In genomic region chr9:36192196-36192595, GRCh38 we compare ENCODE assay signal across 8 cellular contexts. TPM values are rescaled to one million over a fixed set of nuclear protein-coding genes. Genes with fewer than 3 reads are reported as not detected.
DNase-seq lines count a peak whose midpoint lies in the region; ATAC-seq and TF ChIP-seq lines count a peak whose summit lies in the region.

No MANE protein-coding gene starts in this region.

- ATAC-seq in CD4-positive, CD25-positive, alpha-beta regulatory T cell (ENCODE audit: low read depth in 2 of 2), result no peak
- no peak for ATAC-seq in HG03457 (IDR thresholded peaks at IDR 0.05; ENCODE audit: unreplicated experiment)
- no peak for ATAC-seq in GM21423 (IDR thresholded peaks at IDR 0.05; ENCODE audit: unreplicated experiment)

- H3K36me3 ChIP-seq in CD4-positive, CD25-positive, alpha-beta regulatory T cell (ENCODE audit: control insufficient read depth, insufficient read depth, low read length), result peaks cover 9% of the 10 kb centered on the region
- H3K36me3 ChIP-seq in colonic mucosa, result no peaks in the 10 kb centered on the region

- H3K4me3 ChIP-seq in CD4-positive, CD25-positive, alpha-beta regulatory T cell (ENCODE audit: low read depth, low read length), result peak overlapping the region; percentile 93
- H3K4me3 ChIP-seq in colonic mucosa, result peak overlapping the region; percentile 97

- intact Hi-C loops in colonic mucosa (cut with DNase I), result no loop called here

- no peak overlapping the region for H3K27ac ChIP-seq in CD4-positive, CD25-positive, alpha-beta regulatory T cell (ENCODE audit: insufficient read depth, low read length, poor library complexity, severe bottlenecking)
- H3K27ac ChIP-seq in colonic mucosa, result no peak overlapping the region

- peaks cover 47% of the 10 kb centered on the region for H3K4me1 ChIP-seq in CD4-positive, CD25-positive, alpha-beta regulatory T cell (ENCODE audit: control insufficient read depth, insufficient read depth, low read length, poor library complexity, severe bottlenecking)
- peaks cover 19% of the 10 kb centered on the region for H3K4me1 ChIP-seq in colonic mucosa

- peak overlapping the region; percentile 65 to 90 (median 88) for H3K27ac Mint-ChIP-seq in CD4-positive, CD25-positive, alpha-beta regulatory T cell
- peak overlapping the region; percentile 64 to 92 (median 91) for H3K27ac Mint-ChIP-seq in nephron

- peaks cover 22 to 62% (median 52%) of the 10 kb centered on the region in 4 donors for H3K4me1 Mint-ChIP-seq in CD4-positive, CD25-positive, alpha-beta regulatory T cell
- peaks cover 42% of the 10 kb centered on the region for H3K4me1 Mint-ChIP-seq in nephron

- TF ChIP-seq CTCF in colonic mucosa (IDR thresholded peaks at IDR 0.05) (no peak), nephron (IDR thresholded peaks at IDR 0.05; ENCODE audit: unreplicated experiment in 3 of 3) (no peak), GM10266 (IDR thresholded peaks at IDR 0.05; ENCODE audit: control insufficient read depth, insufficient read depth, low read depth, missing control alignments) (no peak)

- H3K27me3 ChIP-seq in CD4-positive, CD25-positive, alpha-beta regulatory T cell (ENCODE audit: control insufficient read depth, insufficient read depth, low read length), result no peaks in the 10 kb centered on the region
- H3K27me3 ChIP-seq in colonic mucosa, result no peaks in the 10 kb centered on the region

- H3K9ac ChIP-seq in colonic mucosa (ENCODE audit: low read depth in 2 of 2, low read length in 2 of 2), result peak overlapping the region; percentile 86 to 93

- H3K36me3 Mint-ChIP-seq in CD4-positive, CD25-positive, alpha-beta regulatory T cell, result peaks cover 10% of the 10 kb centered on the region
- peaks cover 19% of the 10 kb centered on the region for H3K36me3 Mint-ChIP-seq in nephron (ENCODE audit: low read depth)

- H3K9me3 Mint-ChIP-seq in CD4-positive, CD25-positive, alpha-beta regulatory T cell, result no peaks in the 10 kb centered on the region
- H3K9me3 Mint-ChIP-seq in nephron, result no peaks in the 10 kb centered on the region

- H3K9me3 ChIP-seq in CD4-positive, CD25-positive, alpha-beta regulatory T cell (ENCODE audit: control insufficient read depth in 2 of 2, low read length in 2 of 2), result no peaks in the 10 kb centered on the region
- H3K9me3 ChIP-seq in colonic mucosa, result no peaks in the 10 kb centered on the region

- H3K27me3 Mint-ChIP-seq in CD4-positive, CD25-positive, alpha-beta regulatory T cell, result peaks cover 15% of the 10 kb centered on the region
- H3K27me3 Mint-ChIP-seq in nephron (ENCODE audit: low read depth), result no peaks in the 10 kb centered on the region

- no peak for DNase-seq in CD4-positive, CD25-positive, alpha-beta regulatory T cell
- DNase-seq in NAMALWA (ENCODE audit: low spot score) (peak; percentile 21), colonic mucosa (no peak), GM10266 (ENCODE audit: extremely low spot score) (no peak), NCI-H1105 (lab: John Stamatoyannopoulos, UW) (no peak)

- peak overlapping the region; percentile 95 to 98 (median 96) for H3K4me3 Mint-ChIP-seq in CD4-positive, CD25-positive, alpha-beta regulatory T cell
- H3K4me3 Mint-ChIP-seq in nephron, result peak overlapping the region; percentile 88 to 90 (median 89)

RNA-seq across cellular contexts. Expression of gene CLTA, which starts 1.5 kb away (rescaled TPM):
- 46.7 TPM for total RNA-seq in CD4-positive, CD25-positive, alpha-beta regulatory T cell
- polyA plus RNA-seq in CD4-positive, CD25-positive, alpha-beta regulatory T cell, result 100 to 1,000 TPM; 152 to 175 (median 168) TPM
- total RNA-seq in colonic mucosa, result 100 to 1,000 TPM; 210 to 312 TPM

RNA-seq across cellular contexts. Expression of gene CCIN, which starts 23.0 kb away (rescaled TPM):
- 1.4 TPM for total RNA-seq in CD4-positive, CD25-positive, alpha-beta regulatory T cell
- polyA plus RNA-seq in CD4-positive, CD25-positive, alpha-beta regulatory T cell, result under 1 TPM in 1 of 4 donors, not detected in 3; 0.38 TPM
- under 1 TPM in 1 of 2 donors, not detected in 1; 0.32 TPM for total RNA-seq in colonic mucosa

RNA-seq across cellular contexts. Expression of gene GLIPR2, which starts 55.7 kb away (rescaled TPM):
- total RNA-seq in CD4-positive, CD25-positive, alpha-beta regulatory T cell, result 55.7 TPM
- 100 to 1,000 TPM; 106 to 175 (median 139) TPM for polyA plus RNA-seq in CD4-positive, CD25-positive, alpha-beta regulatory T cell
- 10 to 100 TPM; 33.1 to 44.9 TPM for total RNA-seq in colonic mucosa
